ENCODE assay signal across 22 cellular contexts in genomic region chr12:21562859-21563258, GRCh38. TPM values are rescaled to one million over a fixed set of nuclear protein-coding genes. Genes with fewer than 3 reads are reported as not detected.
DNase-seq lines count a peak whose midpoint lies in the region; ATAC-seq, FAIRE-seq and TF ChIP-seq lines count a peak whose summit lies in the region.
"Had no signal": no experiment of that assay in that cellular context is flagged by ENCODE, and none has a peak within 500 bp of the region (broad histone marks: within the 10 kb centered on the region; RNA-seq: fewer than 3 reads in every experiment).

No MANE protein-coding gene starts in this region.

- WGBS in A549 (ENCODE audit: missing lambda C conversion rate): 2% methylated on average over 2 of the region's 2 CpGs
- 33% methylated on average over 2 of the region's 2 CpGs for WGBS in liver

- no peak overlapping the region for H3K4me3 ChIP-seq in A549
- H3K4me3 ChIP-seq in liver (ENCODE audit: low read depth in 1 of 3, low read length in 3 of 3): no peak overlapping the region
- H3K4me3 ChIP-seq: GM23248 had no signal

- H3K27me3 ChIP-seq in liver (ENCODE audit: control insufficient read depth in 4 of 4, insufficient read depth in 4 of 4, low read length in 3 of 4): no peaks in the 10 kb centered on the region

- DNase-seq in A549 (ENCODE audit: low read depth in 1 of 2, low spot score in 1 of 2) (peak in 1 of 2 experiments; percentile 46), progenitor cell of endocrine pancreas (ENCODE audit: low spot score, unreplicated experiment) (no peak), NCI-H345 treated with DMSO at 0.1 percent for 48 hours (lab: John Stamatoyannopoulos, UW; ENCODE audit: unreplicated experiment) (no peak), medulla oblongata (ENCODE audit: extremely low spot score) (no peak), substantia nigra (lab: John Stamatoyannopoulos, UW) (no peak)
- DNase-seq: 8988T; C1 segment of cervical spinal cord; Calu3; CD4-positive, alpha-beta memory T cell; COR-L47; DMS53; DMS79 treated with DMSO at 0.1 percent for 48 hours; GF-D8; GM23248; HCEC 1CT had no signal

- TF ChIP-seq RAD21 in A549 (conservative IDR thresholded peaks at IDR 0.05 in 1 of 2, IDR thresholded peaks at IDR 0.05 in 1 of 2): no peak; a peak in 1 of 5 replicates
- TF ChIP-seq RAD21 in liver (IDR thresholded peaks at IDR 0.05): peak in 1 of 2 donors; percentile 5

- POLR2A ChIA-PET in A549 (lab: Yijun Ruan, JAX): no interaction called here

- H3K9me3 ChIP-seq in A549 (no peaks in the 10 kb centered on the region), liver (ENCODE audit: control insufficient read depth in 4 of 4, low read length in 3 of 4) (no peaks in the 10 kb centered on the region)

- peaks cover 3% of the 10 kb centered on the region for H3K9me3 Mint-ChIP-seq in progenitor cell of endocrine pancreas (ENCODE audit: low read depth)
- H3K9me3 Mint-ChIP-seq: CD4-positive, alpha-beta memory T cell had no signal

- FAIRE-seq in A549 (lab: Jason Lieb, UNC): no peak
- FAIRE-seq: GM12891, H1 had no signal

- no peak overlapping the region for H3K4me3 Mint-ChIP-seq in progenitor cell of endocrine pancreas (ENCODE audit: low read depth)

- no peak overlapping the region for H3K9ac ChIP-seq in liver (ENCODE audit: low read depth in 1 of 2, low read length in 2 of 2)
- H3K9ac ChIP-seq: GM23248 had no signal

- peak overlapping the region; percentile 46 for H3K4me2 ChIP-seq in A549

- peak overlapping the region; percentile 24 to 78; a peak in 5 of 6 replicates for H3K27ac ChIP-seq in A549
- peak overlapping the region; percentile 9 to 66 for H3K27ac ChIP-seq in liver (ENCODE audit: low read depth in 1 of 2, low read length in 2 of 2)
- H3K27ac ChIP-seq in substantia nigra (ENCODE audit: low read depth, low read length, poor library complexity, severe bottlenecking): no peak overlapping the region
- H3K27ac ChIP-seq: GM23248 had no signal

- ATAC-seq in A549: peak in 1 of 2 experiments; percentile 27; a peak in 1 of 6 replicates

- CTCF ChIA-PET in A549 (lab: Yijun Ruan, JAX): no interaction called here

- TF ChIP-seq EP300 in A549 (IDR thresholded peaks at IDR 0.05): peak; percentile 30 to 55; a peak in 1 of 5 replicates

- no peak for TF ChIP-seq CTCF in A549 (IDR thresholded peaks at IDR 0.05)
- no peak for TF ChIP-seq CTCF in liver (IDR thresholded peaks at IDR 0.05; ENCODE audit: low read depth, low read length, missing input control)
- TF ChIP-seq CTCF in progenitor cell of endocrine pancreas (IDR thresholded peaks at IDR 0.05; ENCODE audit: unreplicated experiment): no peak

- no peak for TF ChIP-seq POLR2A in A549 (IDR thresholded peaks at IDR 0.05; ENCODE audit: low read length)

- H3K36me3 Mint-ChIP-seq in progenitor cell of endocrine pancreas (ENCODE audit: insufficient read depth): no peaks in the 10 kb centered on the region
- H3K36me3 Mint-ChIP-seq: CD4-positive, alpha-beta memory T cell had no signal

- H3K27ac Mint-ChIP-seq in progenitor cell of endocrine pancreas: peak overlapping the region; percentile 3
- H3K27ac Mint-ChIP-seq: CD4-positive, alpha-beta memory T cell had no signal

- peaks cover 12% of the 10 kb centered on the region for H3K4me1 Mint-ChIP-seq in progenitor cell of endocrine pancreas (ENCODE audit: low read depth)
- H3K4me1 Mint-ChIP-seq: CD4-positive, alpha-beta memory T cell had no signal

- H3K4me1 ChIP-seq in A549 (peaks cover 75% of the 10 kb centered on the region), liver (ENCODE audit: control insufficient read depth in 4 of 4, insufficient read depth in 4 of 4, low read length in 3 of 4) (peaks cover 4 to 33% (median 27%) of the 10 kb centered on the region in 4 donors)

- H3K36me3 ChIP-seq in liver (ENCODE audit: control insufficient read depth in 4 of 4, insufficient read depth in 3 of 4, low read depth in 1 of 4, low read length in 3 of 4): peaks cover 0 to 9% (median 4%) of the 10 kb centered on the region in 4 donors

- H3K27me3 Mint-ChIP-seq in progenitor cell of endocrine pancreas: no peaks in the 10 kb centered on the region
- H3K27me3 Mint-ChIP-seq: CD4-positive, alpha-beta memory T cell had no signal

TF ChIP-seq in A549, 52 proteins besides CTCF, POLR2A, EP300 and RAD21:
- TF ChIP-seq JUN (IDR thresholded peaks at IDR 0.05) (peak in 1 of 2 experiments; percentile 60; a peak in 1 of 5 replicates), JUNB (IDR thresholded peaks at IDR 0.05) (peak; percentile 73), NPAS2 (CRISPR knock-in tag; IDR thresholded peaks at IDR 0.05; ENCODE audit: borderline replicate concordance) (no peak)

TF ChIP-seq in liver, 16 proteins besides CTCF, POLR2A, EP300 and RAD21 (continues in another document):
- peak; percentile 59 for TF ChIP-seq FOXA1 (IDR thresholded peaks at IDR 0.05)
- TF ChIP-seq EGR1 (IDR thresholded peaks at IDR 0.05; ENCODE audit: low read depth in 2 of 2): no peak
- TF ChIP-seq HNF4A (conservative IDR thresholded peaks at IDR 0.05): peak; percentile 48 to 76
- TF ChIP-seq MAX (IDR thresholded peaks at IDR 0.05): no peak
- no peak for TF ChIP-seq SP1 (IDR thresholded peaks at IDR 0.05)
- TF ChIP-seq, protein P1, sequence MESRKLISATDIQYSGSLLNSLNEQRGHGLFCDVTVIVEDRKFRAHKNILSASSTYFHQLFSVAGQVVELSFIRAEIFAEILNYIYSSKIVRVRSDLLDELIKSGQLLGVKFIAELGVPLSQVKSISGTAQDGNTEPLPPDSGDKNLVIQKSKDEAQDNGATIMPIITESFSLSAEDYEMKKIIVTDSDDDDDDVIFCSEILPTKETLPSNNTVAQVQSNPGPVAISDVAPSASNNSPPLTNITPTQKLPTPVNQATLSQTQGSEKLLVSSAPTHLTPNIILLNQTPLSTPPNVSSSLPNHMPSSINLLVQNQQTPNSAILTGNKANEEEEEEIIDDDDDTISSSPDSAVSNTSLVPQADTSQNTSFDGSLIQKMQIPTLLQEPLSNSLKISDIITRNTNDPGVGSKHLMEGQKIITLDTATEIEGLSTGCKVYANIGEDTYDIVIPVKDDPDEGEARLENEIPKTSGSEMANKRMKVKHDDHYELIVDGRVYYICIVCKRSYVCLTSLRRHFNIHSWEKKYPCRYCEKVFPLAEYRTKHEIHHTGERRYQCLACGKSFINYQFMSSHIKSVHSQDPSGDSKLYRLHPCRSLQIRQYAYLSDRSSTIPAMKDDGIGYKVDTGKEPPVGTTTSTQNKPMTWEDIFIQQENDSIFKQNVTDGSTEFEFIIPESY (IDR thresholded peaks at IDR 0.05): peak; percentile 22
- peak; percentile 20 for TF ChIP-seq REST (IDR thresholded peaks at IDR 0.05)
- TF ChIP-seq GABPA (IDR thresholded peaks at IDR 0.05 in 1 of 2, conservative IDR thresholded peaks at IDR 0.05 in 1 of 2): no peak
- no peak for TF ChIP-seq TAF1 (conservative IDR thresholded peaks at IDR 0.05)
- peak in 1 of 2 donors; percentile 11 for TF ChIP-seq JUND (IDR thresholded peaks at IDR 0.05)
- peak in 1 of 2 donors; percentile 42 for TF ChIP-seq RXRA (IDR thresholded peaks at IDR 0.05)
- no peak for TF ChIP-seq HNF4G (IDR thresholded peaks at IDR 0.05)
- no peak for TF ChIP-seq ATF3 (IDR thresholded peaks at IDR 0.05)

RNA-seq across cellular contexts. Expression of gene SPX, which starts 36.8 kb away (rescaled TPM):
- polyA plus RNA-seq in A549 (2011; rRNA removed): 34.4 and 39.8 TPM in 2 replicates
- 2.3 and 2.5 TPM in 2 replicates for polyA plus RNA-seq in A549 (2012; cell fraction: cytosol; rRNA removed)
- polyA plus RNA-seq in A549 (2012; cell fraction: nucleus; rRNA removed): 0.54 and 0.92 TPM in 2 replicates
- 2.7 to 3.2 TPM (median 2.9 TPM) in 3 replicates for polyA plus RNA-seq in A549 (2017; fragmentation: RNase III; extraction: RNeasy Plus Mini Kit Qiagen cat#74134 plus additional on column Dnase treatment)
- 3.1 and 4.5 TPM in 2 replicates for polyA minus RNA-seq in A549 (2011; rRNA and poly(A)+ RNA removed)
- 1 to 10 TPM in 1 of 2 donors, under 1 TPM in 1; 0.25 to 1.2 TPM for total RNA-seq in liver
- polyA plus RNA-seq in liver: 1 to 10 TPM in 1 of 2 donors, under 1 TPM in 1; 0.30 to 3.7 TPM
- total RNA-seq in progenitor cell of endocrine pancreas: 2.6 and 2.7 TPM in 2 replicates
- total RNA-seq: Calu3, H7 had no signal

RNA-seq across cellular contexts. Expression of gene GYS2, which starts 41.8 kb away (rescaled TPM):
- polyA plus RNA-seq in A549 (2011; rRNA removed): 0.19 TPM in 2 replicates
- 0.01 TPM in 1 of 2 replicates, not detected in the other for polyA plus RNA-seq in A549 (2012; cell fraction: cytosol; rRNA removed)
- polyA plus RNA-seq in A549 (2012; cell fraction: nucleus; rRNA removed): 0.04 and 0.15 TPM in 2 replicates
- polyA plus RNA-seq in A549 (2017; fragmentation: RNase III; extraction: RNeasy Plus Mini Kit Qiagen cat#74134 plus additional on column Dnase treatment): 0.04 TPM in 1 of 3 replicates, not detected in the others
- polyA minus RNA-seq in A549 (2011; rRNA and poly(A)+ RNA removed): not detected in 2 replicates
- 10 to 100 TPM; 15.5 to 86.8 TPM for total RNA-seq in liver
- 10 to 100 TPM; 19.8 to 48.5 TPM for polyA plus RNA-seq in liver
- not detected in 2 replicates for total RNA-seq in progenitor cell of endocrine pancreas
- total RNA-seq: Calu3, Daoy, G401, GM23248, H1, H7 had no signal
- polyA plus RNA-seq: BJ; CD4-positive, alpha-beta memory T cell; GM23248; H1 had no signal

Comparison
In these comparisons a context has a peak if more than half of its experiments do, and no peak if none do; other contexts are left out.
1. RNA of gene GYS2, which starts 41.8 kb away (total RNA-seq): 15.5 to 86.8 TPM in liver; not detected in progenitor cell of endocrine pancreas; every median in the first group is over 10 times any median in the second.